Comparison of ENCODE assay signal across 21 cellular contexts in genomic region chrX:10444204-10444603, GRCh38.
A peak's percentile ranks its signal among the peaks of the same experiment; 100 is the strongest.
DNase-seq lines count a peak whose midpoint lies in the region; ATAC-seq and TF ChIP-seq lines count a peak whose summit lies in the region.
"Had no signal": no experiment of that assay in that cellular context is flagged by ENCODE, and none has a peak within 500 bp of the region (broad histone marks: within the 10 kb centered on the region; RNA-seq: fewer than 3 reads in every experiment).

No MANE protein-coding gene starts in this region.

- H3K36me3 ChIP-seq in brain microvascular endothelial cell (replicated peaks), result no peaks in the 10 kb centered on the region
- H3K36me3 ChIP-seq: ovary had no signal

- no peak overlapping the region for H3K4me3 ChIP-seq in brain microvascular endothelial cell (ENCODE audit: low read depth, low read length)
- H3K4me3 ChIP-seq: MG63, ovary had no signal

- peak; percentile 2; the same call in 1 of the 2 replicates for TF ChIP-seq CTCF in C4-2B (conservative IDR thresholded peaks at IDR 0.05)
- TF ChIP-seq CTCF in HFFc6 (IDR thresholded peaks at IDR 0.05), result peak; percentile 24; the same call in 1 of the 2 replicates
- peak; percentile 34 for TF ChIP-seq CTCF in brain microvascular endothelial cell (IDR thresholded peaks at IDR 0.05; ENCODE audit: low read depth, low read length, missing control alignments)
- no peak for TF ChIP-seq CTCF in GM13977 (IDR thresholded peaks at IDR 0.05; ENCODE audit: extremely low read depth, insufficient read depth, missing control alignments)

- H3K9me3 Mint-ChIP-seq in HFFc6, result no peaks in the 10 kb centered on the region; the same call in 1 of the 2 replicates

- no peak overlapping the region for H3K4me3 Mint-ChIP-seq in HFFc6
- H3K4me3 Mint-ChIP-seq: central memory CD8-positive, alpha-beta T cell had no signal

- H3K4me1 Mint-ChIP-seq in HFFc6 (ENCODE audit: low read depth), result peaks cover 16% of the 10 kb centered on the region
- H3K4me1 Mint-ChIP-seq: central memory CD8-positive, alpha-beta T cell had no signal

- H3K27me3 Mint-ChIP-seq in HFFc6 (ENCODE audit: insufficient read depth), result peaks cover 1% of the 10 kb centered on the region
- H3K27me3 Mint-ChIP-seq: central memory CD8-positive, alpha-beta T cell had no signal

- DNase-seq in HFFc6, result no peak
- DNase-seq in brain microvascular endothelial cell, result no peak
- DNase-seq in left lobe of liver (ENCODE audit: low spot score), result no peak
- DNase-seq in activated CD4-positive, alpha-beta T cell treated with anti-CD3 and anti-CD28 coated beads, Interleukin-2, amount 50 U/mL, for 48 hours, result no peak
- no peak for DNase-seq in epidermal melanocyte (ENCODE audit: insufficient read length, low spot score)
- no peak for DNase-seq in NCI-H524 (lab: John Stamatoyannopoulos, UW)
- no peak for DNase-seq in GM13977 (ENCODE audit: low spot score)
- DNase-seq: activated CD8-positive, alpha-beta memory T cell treated with anti-CD3 and anti-CD28 coated beads, Interleukin-2, amount 50 U/mL, for 4 hours; activated gamma-delta T cell; amniotic stem cell; Calu3; foreskin melanocyte; left ventricle myocardium superior; MG63; NCI-H1694 treated with DMSO at 0.1 percent for 48 hours; NCI-H446; ovary; stimulated activated CD4-positive, alpha-beta T cell treated with anti-CD3 and anti-CD28 coated beads, Interleukin-4, amount 100 ng/mL, for 1 hour; T-helper 9 cell had no signal

- no peak overlapping the region for H3K27ac Mint-ChIP-seq in HFFc6

- H3K36me3 Mint-ChIP-seq in HFFc6 (ENCODE audit: low read depth), result peaks cover 3% of the 10 kb centered on the region

- H3K27ac ChIP-seq in C4-2B (no peak overlapping the region), brain microvascular endothelial cell (no peak overlapping the region)
- H3K27ac ChIP-seq: ovary had no signal

- peak; percentile 55 for ATAC-seq in left lobe of liver
- ATAC-seq: left ventricle myocardium superior had no signal

- in situ Hi-C loops in brain microvascular endothelial cell (cut with HindIII; ENCODE audit: low pct_ligation_motif_present, low sequenced_read_pairs), result no loop called here
- in situ Hi-C loops in GM13977 (cut with MboI; ENCODE audit: low pct_unique_long_range_greater_than_20kb, low sequenced_read_pairs, unreplicated experiment), result no loop called here

- H3K27me3 ChIP-seq in brain microvascular endothelial cell (replicated peaks), result no peaks in the 10 kb centered on the region
- H3K27me3 ChIP-seq: MG63, ovary had no signal
